8 cellular contexts compared by ENCODE assay signal in the genomic region with DNA sequence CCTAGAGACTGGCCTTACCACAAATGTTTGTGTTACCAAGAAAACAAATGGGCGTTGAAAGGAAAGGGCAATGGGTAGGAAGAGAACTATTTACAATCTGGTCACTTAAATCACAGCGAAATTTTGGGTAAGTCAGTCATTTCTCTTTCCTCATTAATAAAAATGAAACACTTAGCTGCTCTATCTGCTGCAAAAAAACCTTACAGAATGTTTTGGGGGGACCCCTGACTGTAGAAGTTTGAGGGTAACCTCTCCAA. TPM values are rescaled to one million over a fixed set of nuclear protein-coding genes. Genes with fewer than 3 reads are reported as not detected.
DNase-seq lines count a peak whose midpoint lies in the region; TF ChIP-seq lines count a peak whose summit lies in the region.

No MANE protein-coding gene starts in this region.

- peaks cover 30 to 40% (median 32%) of the 10 kb centered on the region in 3 donors for H3K4me1 Mint-ChIP-seq in IgD-negative memory B cell

- peak overlapping the region; percentile 70 for H3K9ac ChIP-seq in muscle layer of colon (ENCODE audit: low read length)

- DNase-seq in cardiac fibroblast (ENCODE audit: low read depth in 2 of 2): no peak
- DNase-seq in NCI-H1417 treated with DMSO at 0.1 percent for 48 hours (lab: John Stamatoyannopoulos, UW): no peak
- no peak for DNase-seq in NCI-H1694 (lab: John Stamatoyannopoulos, UW)
- no peak for DNase-seq in NCI-H146 treated with DMSO at 0.1 percent for 48 hours (lab: John Stamatoyannopoulos, UW; ENCODE audit: unreplicated experiment)
- DNase-seq in ureter (ENCODE audit: low spot score): no peak

- H3K27ac Mint-ChIP-seq in IgD-negative memory B cell: peak overlapping the region; percentile 83 to 90 (median 89)

- H3K27me3 Mint-ChIP-seq in IgD-negative memory B cell: no peaks in the 10 kb centered on the region

- no peaks in the 10 kb centered on the region for H3K36me3 Mint-ChIP-seq in IgD-negative memory B cell

- no peak for TF ChIP-seq CTCF in cardiac fibroblast (IDR thresholded peaks at IDR 0.05; ENCODE audit: low read depth, low read length)

- peaks cover 71% of the 10 kb centered on the region for H3K79me2 ChIP-seq in ACC112 (ENCODE audit: control insufficient read depth, insufficient read depth, low read length, unreplicated experiment)

- H3K27me3 ChIP-seq in ACC112 (ENCODE audit: insufficient read depth, low read length) (no peaks in the 10 kb centered on the region), muscle layer of colon (ENCODE audit: control insufficient read depth in 1 of 2, insufficient read depth in 2 of 2, low read length in 2 of 2) (no peaks in the 10 kb centered on the region)

- H3K27ac ChIP-seq in ACC112 (ENCODE audit: low read depth, low read length) (peak overlapping the region; percentile 69), muscle layer of colon (ENCODE audit: low read depth, low read length) (peak overlapping the region; percentile 99)

- H3K36me3 ChIP-seq in ACC112 (ENCODE audit: insufficient read depth, low read length) (no peaks in the 10 kb centered on the region), muscle layer of colon (ENCODE audit: insufficient read depth, low read length) (no peaks in the 10 kb centered on the region)

- peak overlapping the region; percentile 19 for H2AFZ ChIP-seq in ACC112 (ENCODE audit: low read length, unreplicated experiment)

- no peaks in the 10 kb centered on the region for H3K9me3 ChIP-seq in muscle layer of colon (ENCODE audit: low read length)

- H3K4me3 Mint-ChIP-seq in IgD-negative memory B cell: peak overlapping the region; percentile 84 to 96 (median 91)

- H3K4me3 ChIP-seq in ACC112 (ENCODE audit: low read depth, low read length): peak overlapping the region; percentile 94
- peak overlapping the region; percentile 92 to 95 for H3K4me3 ChIP-seq in cardiac fibroblast (replicated peaks in 1 of 2; ENCODE audit: low read depth in 2 of 2, low read length in 2 of 2)
- H3K4me3 ChIP-seq in muscle layer of colon (ENCODE audit: low read depth in 1 of 2, low read length in 2 of 2): peak overlapping the region; percentile 87 to 90

- H3K9me3 Mint-ChIP-seq in IgD-negative memory B cell: no peaks in the 10 kb centered on the region

- peaks cover 38% of the 10 kb centered on the region for H3K4me1 ChIP-seq in ACC112 (ENCODE audit: control insufficient read depth, insufficient read depth, low read length, unreplicated experiment)
- peaks cover 48% of the 10 kb centered on the region for H3K4me1 ChIP-seq in muscle layer of colon (ENCODE audit: insufficient read depth, low read length)

RNA-seq across cellular contexts. Expression of a gene that starts 0.7 kb away (rescaled TPM):
- 111 TPM for polyA plus RNA-seq in IgD-negative memory B cell
- 85.2 TPM for total RNA-seq in ureter

RNA-seq across cellular contexts. Expression of a gene that starts 1.5 kb away (rescaled TPM):
- polyA plus RNA-seq in IgD-negative memory B cell: 13.4 TPM
- total RNA-seq in ureter: 50.9 TPM

RNA-seq across cellular contexts. Expression of a gene that starts 3.9 kb away (rescaled TPM):
- polyA plus RNA-seq in IgD-negative memory B cell: 101 TPM
- total RNA-seq in ureter: 22.8 TPM

RNA-seq across cellular contexts. Expression of a gene that starts 26.9 kb away (rescaled TPM):
- polyA plus RNA-seq in IgD-negative memory B cell: 18.6 TPM
- total RNA-seq in ureter: 64.9 TPM

RNA-seq across cellular contexts. Expression of a gene that starts 38.7 kb away (rescaled TPM):
- 0.95 TPM for polyA plus RNA-seq in IgD-negative memory B cell
- total RNA-seq in ureter: not detected
